ENCODE assay signal across 1 cellular context in genomic region chr4:5143940-5144339, GRCh38.
TF ChIP-seq lines count a peak whose summit lies in the region.

No MANE protein-coding gene starts in this region.

TF ChIP-seq in K562, 482 proteins besides CTCF, POLR2A, EP300 and RAD21 (continued from another document):
- TF ChIP-seq HBP1 (CRISPR knock-in tag; IDR thresholded peaks at IDR 0.05): no peak
